ENCODE assay signal across 29 cellular contexts in the genomic region with DNA sequence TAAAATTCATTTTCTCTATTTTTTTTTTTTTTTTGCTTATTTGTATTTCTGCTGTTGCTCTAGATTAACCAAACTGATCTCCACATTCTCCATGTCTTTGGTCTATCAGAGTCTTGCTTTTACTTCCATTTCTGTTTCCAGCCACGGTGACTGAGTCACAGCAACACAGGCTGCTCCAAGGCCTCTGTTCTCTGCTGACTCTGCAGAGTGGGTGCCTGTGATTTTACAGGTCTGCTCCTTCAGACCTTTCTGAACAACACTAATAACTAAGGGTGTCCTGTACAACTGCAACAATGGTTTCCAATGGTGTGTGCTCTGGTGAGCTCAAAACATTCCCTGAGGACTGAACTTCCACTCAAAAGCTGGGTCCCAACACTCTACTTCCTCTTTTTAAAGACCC.
A peak's percentile ranks its signal among the peaks of the same experiment; 100 is the strongest.
DNase-seq lines count a peak whose midpoint lies in the region; ATAC-seq and TF ChIP-seq lines count a peak whose summit lies in the region.
"Had no signal": no experiment of that assay in that cellular context is flagged by ENCODE, and none has a peak within 500 bp of the region (broad histone marks: within the 10 kb centered on the region; RNA-seq: fewer than 3 reads in every experiment).

No MANE protein-coding gene starts in this region.

- ATAC-seq in natural killer cell (no peak), HG03520 (IDR thresholded peaks at IDR 0.05; ENCODE audit: unreplicated experiment) (no peak)
- ATAC-seq in natural killer cell treated with Interleukin-12 subunit alpha and Interleukin-12 subunit beta and Interleukin-15 and Interleukin-18, amount 100 ng/mL, for 72 hours = no peak
- ATAC-seq: activated CD4-positive, CD25-positive, alpha-beta regulatory T cell treated with anti-CD3 and anti-CD28 coated beads, Interleukin-2, amount 50 U/mL, for 24 hours; activated T-helper 17 cell treated with anti-CD3 and anti-CD28 coated beads, Interleukin-2, amount 50 U/mL, for 72 hours; GM23338; K562; naive thymus-derived CD8-positive, alpha-beta T cell; Right ventricle myocardium inferior had no signal

- DNase-seq in natural killer cell = no peak
- DNase-seq in natural killer cell treated with Interleukin-12 subunit alpha and Interleukin-12 subunit beta and Interleukin-15 and Interleukin-18, amount 100 ng/mL, for 72 hours (ENCODE audit: low spot score) = no peak
- DNase-seq in choroid plexus epithelial cell (ENCODE audit: low read depth) = peak; percentile 17
- peak; percentile 52 for DNase-seq in kidney tubule cell (ENCODE audit: low spot score)
- DNase-seq in thyroid gland = peak; percentile 26 to 34
- DNase-seq in stimulated activated naive CD4-positive, alpha-beta T cell treated with Interleukin-2 at 50 U/mL for 16 hours (lab: John Stamatoyannopoulos, UW) = no peak
- DNase-seq in NCI-H1048 (lab: John Stamatoyannopoulos, UW) = no peak
- DNase-seq: activated CD4-positive, alpha-beta memory T cell treated with anti-CD3 and anti-CD28 coated beads for 36 hours; activated CD8-positive, alpha-beta memory T cell treated with anti-CD3 and anti-CD28 coated beads, Interleukin-2, amount 50 U/mL, for 4 hours; activated naive CD4-positive, alpha-beta T cell treated with anti-CD3 and anti-CD28 coated beads, Interleukin-2, amount 10 ng/mL, durations not matched to agents 7 days and 5 days; CD4-positive, alpha-beta memory T cell; effector CD4-positive, alpha-beta T cell; naive thymus-derived CD8-positive, alpha-beta T cell; NCI-H2029; PC-9; retina; small intestine; stimulated activated CD4-positive, alpha-beta T cell treated with anti-CD3 and anti-CD28 coated beads, Interleukin-1b, Interleukin-23, amount 100 ng/mL, for 48 hours; T-helper 2 cell had no signal

- H3K27me3 Mint-ChIP-seq in natural killer cell (ENCODE audit: low read depth in 2 of 2) = peaks cover 0 to 3% of the 10 kb centered on the region in 2 donors
- peaks cover 0 to 2% of the 10 kb centered on the region in 2 donors for H3K27me3 Mint-ChIP-seq in natural killer cell treated with Interleukin-12 subunit alpha and Interleukin-12 subunit beta and Interleukin-15 and Interleukin-18, amount 100 ng/mL, for 72 hours
- H3K27me3 Mint-ChIP-seq: activated CD4-positive, alpha-beta memory T cell treated with anti-CD3 and anti-CD28 coated beads for 36 hours; activated naive CD4-positive, alpha-beta T cell treated with anti-CD3 and anti-CD28 coated beads, Interleukin-2, amount 10 ng/mL, durations not matched to agents 7 days and 5 days; activated T-helper 17 cell treated with anti-CD3 and anti-CD28 coated beads, Interleukin-2, amount 50 U/mL, for 72 hours; CD4-positive, alpha-beta memory T cell; stimulated activated naive CD8-positive, alpha-beta T cell treated with anti-CD3 and anti-CD28 coated beads, Interleukin-15, Interleukin-2, amounts not matched to agents 100 ng/mL and 50 ng/mL, for 24 hours had no signal

- intact Hi-C loops in natural killer cell (cut with micrococcal nuclease) = no loop called here
- intact Hi-C loops in thyroid gland (cut with DNase I) = no loop called here

- no peak overlapping the region for H3K27ac Mint-ChIP-seq in natural killer cell
- H3K27ac Mint-ChIP-seq in natural killer cell treated with Interleukin-12 subunit alpha and Interleukin-12 subunit beta and Interleukin-15 and Interleukin-18, amount 100 ng/mL, for 72 hours = no peak overlapping the region
- H3K27ac Mint-ChIP-seq: activated CD4-positive, alpha-beta memory T cell treated with anti-CD3 and anti-CD28 coated beads for 36 hours; activated naive CD4-positive, alpha-beta T cell treated with anti-CD3 and anti-CD28 coated beads, Interleukin-2, amount 10 ng/mL, durations not matched to agents 7 days and 5 days; activated T-helper 17 cell treated with anti-CD3 and anti-CD28 coated beads, Interleukin-2, amount 50 U/mL, for 72 hours; CD4-positive, alpha-beta memory T cell; GM23338; naive thymus-derived CD8-positive, alpha-beta T cell; stimulated activated naive CD8-positive, alpha-beta T cell treated with anti-CD3 and anti-CD28 coated beads, Interleukin-15, Interleukin-2, amounts not matched to agents 100 ng/mL and 50 ng/mL, for 24 hours had no signal

- no peaks in the 10 kb centered on the region for H3K9me3 ChIP-seq in thyroid gland
- H3K9me3 ChIP-seq: vagina had no signal

- no peaks in the 10 kb centered on the region for H3K36me3 Mint-ChIP-seq in natural killer cell
- no peaks in the 10 kb centered on the region for H3K36me3 Mint-ChIP-seq in natural killer cell treated with Interleukin-12 subunit alpha and Interleukin-12 subunit beta and Interleukin-15 and Interleukin-18, amount 100 ng/mL, for 72 hours
- H3K36me3 Mint-ChIP-seq: activated CD4-positive, alpha-beta memory T cell treated with anti-CD3 and anti-CD28 coated beads for 36 hours; activated naive CD4-positive, alpha-beta T cell treated with anti-CD3 and anti-CD28 coated beads, Interleukin-2, amount 10 ng/mL, durations not matched to agents 7 days and 5 days; brain; CD4-positive, alpha-beta memory T cell; naive thymus-derived CD8-positive, alpha-beta T cell had no signal

- H3K36me3 ChIP-seq in thyroid gland = no peaks in the 10 kb centered on the region
- H3K36me3 ChIP-seq: vagina had no signal

- no peaks in the 10 kb centered on the region for H3K27me3 ChIP-seq in thyroid gland
- H3K27me3 ChIP-seq: vagina had no signal

- TF ChIP-seq POLR2A in thyroid gland (IDR thresholded peaks at IDR 0.05) = no peak

- H3K9me3 Mint-ChIP-seq in natural killer cell = peaks cover 0 to 4% of the 10 kb centered on the region in 2 donors
- no peaks in the 10 kb centered on the region for H3K9me3 Mint-ChIP-seq in natural killer cell treated with Interleukin-12 subunit alpha and Interleukin-12 subunit beta and Interleukin-15 and Interleukin-18, amount 100 ng/mL, for 72 hours
- H3K9me3 Mint-ChIP-seq: brain, GM23338 had no signal

- peaks cover 24 to 33% of the 10 kb centered on the region in 2 donors for H3K4me1 Mint-ChIP-seq in natural killer cell
- H3K4me1 Mint-ChIP-seq in natural killer cell treated with Interleukin-12 subunit alpha and Interleukin-12 subunit beta and Interleukin-15 and Interleukin-18, amount 100 ng/mL, for 72 hours (ENCODE audit: low read depth in 2 of 2) = peaks cover 0 to 27% of the 10 kb centered on the region in 2 donors
- H3K4me1 Mint-ChIP-seq: activated naive CD4-positive, alpha-beta T cell treated with anti-CD3 and anti-CD28 coated beads, Interleukin-2, amount 10 ng/mL, durations not matched to agents 7 days and 5 days; activated T-helper 17 cell treated with anti-CD3 and anti-CD28 coated beads, Interleukin-2, amount 50 U/mL, for 72 hours; brain; CD4-positive, alpha-beta memory T cell; naive thymus-derived CD8-positive, alpha-beta T cell had no signal

- 71 to 74% methylated on average over 1 of the region's 1 CpG for WGBS in thyroid gland, 2 donors

- TF ChIP-seq CTCF in natural killer cell (IDR thresholded peaks at IDR 0.05) (no peak), choroid plexus epithelial cell (conservative IDR thresholded peaks at IDR 0.05; ENCODE audit: low read depth, low read length) (no peak), thyroid gland (IDR thresholded peaks at IDR 0.05) (no peak)

- H3K4me1 ChIP-seq in thyroid gland = peaks cover 20 to 22% of the 10 kb centered on the region in 2 donors

- H3K27ac ChIP-seq in thyroid gland = peak overlapping the region; percentile 92 to 98 (median 93)
- H3K27ac ChIP-seq: epithelial cell of prostate, PC-9, vagina had no signal

- H3K4me3 ChIP-seq in choroid plexus epithelial cell (ENCODE audit: low read depth, low read length) (no peak overlapping the region), thyroid gland (replicated peaks in 1 of 3) (no peak overlapping the region)
- H3K4me3 ChIP-seq: GM23338, K562, PC-9, vagina had no signal

- H3K4me3 Mint-ChIP-seq in natural killer cell = peak overlapping the region; percentile 14
- H3K4me3 Mint-ChIP-seq in natural killer cell treated with Interleukin-12 subunit alpha and Interleukin-12 subunit beta and Interleukin-15 and Interleukin-18, amount 100 ng/mL, for 72 hours = no peak overlapping the region
- H3K4me3 Mint-ChIP-seq: activated CD4-positive, alpha-beta memory T cell treated with anti-CD3 and anti-CD28 coated beads for 36 hours; activated naive CD4-positive, alpha-beta T cell treated with anti-CD3 and anti-CD28 coated beads, Interleukin-2, amount 10 ng/mL, durations not matched to agents 7 days and 5 days; activated T-helper 17 cell treated with anti-CD3 and anti-CD28 coated beads, Interleukin-2, amount 50 U/mL, for 72 hours; brain; CD4-positive, alpha-beta memory T cell; GM23338; naive thymus-derived CD8-positive, alpha-beta T cell; stimulated activated naive CD8-positive, alpha-beta T cell treated with anti-CD3 and anti-CD28 coated beads, Interleukin-15, Interleukin-2, amounts not matched to agents 100 ng/mL and 50 ng/mL, for 24 hours had no signal

Comparison
In these comparisons a context has a peak if more than half of its experiments do, and no peak if none do; other contexts are left out.
1. DNase-seq: peak in choroid plexus epithelial cell (single experiment), kidney tubule cell (single experiment) and thyroid gland (2 of 2); none in natural killer cell (single experiment), natural killer cell treated with Interleukin-12 subunit alpha and Interleukin-12 subunit beta and Interleukin-15 and Interleukin-18, amount 100 ng/mL, for 72 hours (single experiment), stimulated activated naive CD4-positive, alpha-beta T cell treated with Interleukin-2 at 50 U/mL for 16 hours (single experiment) and NCI-H1048 (single experiment).